1 cellular context compared by ENCODE assay signal in the genomic region with DNA sequence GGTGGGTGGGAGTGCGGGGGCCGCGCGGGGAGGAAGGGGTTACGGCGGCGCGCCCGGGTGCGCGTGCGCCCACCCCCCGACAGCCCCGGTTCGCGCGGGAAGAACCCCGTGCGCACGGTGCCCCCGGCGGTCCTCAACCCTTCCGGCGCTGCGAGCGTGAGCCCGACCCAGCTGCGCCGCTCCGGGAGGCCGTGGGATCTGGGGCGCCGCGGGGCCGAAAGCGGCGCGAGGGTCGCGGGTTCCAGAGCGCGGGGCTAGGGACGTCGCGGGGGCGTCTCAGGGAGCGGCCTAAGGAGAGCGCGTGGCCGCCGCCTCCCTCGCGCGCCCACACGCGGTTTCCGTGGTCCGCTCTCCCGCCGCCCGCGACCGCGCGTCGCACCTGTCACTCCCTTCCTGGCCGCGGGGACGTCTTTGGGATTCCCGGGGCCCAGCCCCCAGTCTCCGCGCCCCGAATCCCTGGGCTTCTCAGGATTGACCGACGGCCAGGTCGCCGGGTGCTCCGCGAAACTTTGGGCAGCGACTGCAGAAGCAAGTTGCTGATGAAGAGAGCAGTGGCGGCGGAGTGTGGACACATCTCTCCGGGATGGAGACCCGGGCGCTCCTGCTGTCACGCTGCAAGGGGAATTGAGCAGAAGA.
TF ChIP-seq lines count a peak whose summit lies in the region.

No MANE protein-coding gene starts in this region.

TF ChIP-seq in GM12878, 131 proteins besides CTCF, POLR2A, EP300 and RAD21 (continued from another document):
- TF ChIP-seq, protein P1, sequence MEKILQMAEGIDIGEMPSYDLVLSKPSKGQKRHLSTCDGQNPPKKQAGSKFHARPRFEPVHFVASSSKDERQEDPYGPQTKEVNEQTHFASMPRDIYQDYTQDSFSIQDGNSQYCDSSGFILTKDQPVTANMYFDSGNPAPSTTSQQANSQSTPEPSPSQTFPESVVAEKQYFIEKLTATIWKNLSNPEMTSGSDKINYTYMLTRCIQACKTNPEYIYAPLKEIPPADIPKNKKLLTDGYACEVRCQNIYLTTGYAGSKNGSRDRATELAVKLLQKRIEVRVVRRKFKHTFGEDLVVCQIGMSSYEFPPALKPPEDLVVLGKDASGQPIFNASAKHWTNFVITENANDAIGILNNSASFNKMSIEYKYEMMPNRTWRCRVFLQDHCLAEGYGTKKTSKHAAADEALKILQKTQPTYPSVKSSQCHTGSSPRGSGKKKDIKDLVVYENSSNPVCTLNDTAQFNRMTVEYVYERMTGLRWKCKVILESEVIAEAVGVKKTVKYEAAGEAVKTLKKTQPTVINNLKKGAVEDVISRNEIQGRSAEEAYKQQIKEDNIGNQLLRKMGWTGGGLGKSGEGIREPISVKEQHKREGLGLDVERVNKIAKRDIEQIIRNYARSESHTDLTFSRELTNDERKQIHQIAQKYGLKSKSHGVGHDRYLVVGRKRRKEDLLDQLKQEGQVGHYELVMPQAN (conservative IDR thresholded peaks at IDR 0.05), result no peak; the same call in 1 of the 2 replicates
- TF ChIP-seq STAT3 (IDR thresholded peaks at IDR 0.05; ENCODE audit: low read depth, low read length) (no peak), NFYA (IDR thresholded peaks at IDR 0.05; ENCODE audit: borderline replicate concordance, low read depth, low read length) (no peak), GABPA (IDR thresholded peaks at IDR 0.05; ENCODE audit: low read depth) (no peak), CHD4 (IDR thresholded peaks at IDR 0.05) (no peak), NRF1 (conservative IDR thresholded peaks at IDR 0.05; ENCODE audit: low read depth, low read length) (no peak), FOXM1 (IDR thresholded peaks at IDR 0.05; ENCODE audit: low read depth, low read length) (no peak), ZSCAN29 (IDR thresholded peaks at IDR 0.05) (peak; percentile 40; the same call in 1 of the 2 replicates), ASH2L (IDR thresholded peaks at IDR 0.05; ENCODE audit: borderline replicate concordance, low read depth) (no peak), MEF2A (IDR thresholded peaks at IDR 0.05; ENCODE audit: insufficient read depth, low read depth, low read length) (no peak), NR2C2 (IDR thresholded peaks at IDR 0.05; ENCODE audit: borderline replicate concordance, control insufficient read depth, insufficient read length, low read depth) (no peak), KAT2A (conservative IDR thresholded peaks at IDR 0.05; ENCODE audit: control insufficient read depth, low read depth, low read length) (no peak), ZNF207 (IDR thresholded peaks at IDR 0.05; ENCODE audit: borderline replicate concordance) (peak; percentile 54; the same call in 1 of the 2 replicates), FOXK2 (IDR thresholded peaks at IDR 0.05) (no peak), DPF2 (IDR thresholded peaks at IDR 0.05) (peak; percentile 91)
- TF ChIP-seq, protein P2, sequence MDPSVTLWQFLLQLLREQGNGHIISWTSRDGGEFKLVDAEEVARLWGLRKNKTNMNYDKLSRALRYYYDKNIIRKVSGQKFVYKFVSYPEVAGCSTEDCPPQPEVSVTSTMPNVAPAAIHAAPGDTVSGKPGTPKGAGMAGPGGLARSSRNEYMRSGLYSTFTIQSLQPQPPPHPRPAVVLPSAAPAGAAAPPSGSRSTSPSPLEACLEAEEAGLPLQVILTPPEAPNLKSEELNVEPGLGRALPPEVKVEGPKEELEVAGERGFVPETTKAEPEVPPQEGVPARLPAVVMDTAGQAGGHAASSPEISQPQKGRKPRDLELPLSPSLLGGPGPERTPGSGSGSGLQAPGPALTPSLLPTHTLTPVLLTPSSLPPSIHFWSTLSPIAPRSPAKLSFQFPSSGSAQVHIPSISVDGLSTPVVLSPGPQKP (IDR thresholded peaks at IDR 0.05; ENCODE audit: low read depth, low read length), result no peak
- TF ChIP-seq, protein P3, sequence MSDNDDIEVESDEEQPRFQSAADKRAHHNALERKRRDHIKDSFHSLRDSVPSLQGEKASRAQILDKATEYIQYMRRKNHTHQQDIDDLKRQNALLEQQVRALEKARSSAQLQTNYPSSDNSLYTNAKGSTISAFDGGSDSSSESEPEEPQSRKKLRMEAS (IDR thresholded peaks at IDR 0.05; ENCODE audit: low read depth, low read length), result no peak
- TF ChIP-seq, protein P4, sequence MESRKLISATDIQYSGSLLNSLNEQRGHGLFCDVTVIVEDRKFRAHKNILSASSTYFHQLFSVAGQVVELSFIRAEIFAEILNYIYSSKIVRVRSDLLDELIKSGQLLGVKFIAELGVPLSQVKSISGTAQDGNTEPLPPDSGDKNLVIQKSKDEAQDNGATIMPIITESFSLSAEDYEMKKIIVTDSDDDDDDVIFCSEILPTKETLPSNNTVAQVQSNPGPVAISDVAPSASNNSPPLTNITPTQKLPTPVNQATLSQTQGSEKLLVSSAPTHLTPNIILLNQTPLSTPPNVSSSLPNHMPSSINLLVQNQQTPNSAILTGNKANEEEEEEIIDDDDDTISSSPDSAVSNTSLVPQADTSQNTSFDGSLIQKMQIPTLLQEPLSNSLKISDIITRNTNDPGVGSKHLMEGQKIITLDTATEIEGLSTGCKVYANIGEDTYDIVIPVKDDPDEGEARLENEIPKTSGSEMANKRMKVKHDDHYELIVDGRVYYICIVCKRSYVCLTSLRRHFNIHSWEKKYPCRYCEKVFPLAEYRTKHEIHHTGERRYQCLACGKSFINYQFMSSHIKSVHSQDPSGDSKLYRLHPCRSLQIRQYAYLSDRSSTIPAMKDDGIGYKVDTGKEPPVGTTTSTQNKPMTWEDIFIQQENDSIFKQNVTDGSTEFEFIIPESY (IDR thresholded peaks at IDR 0.05), result no peak
- TF ChIP-seq, protein P5, sequence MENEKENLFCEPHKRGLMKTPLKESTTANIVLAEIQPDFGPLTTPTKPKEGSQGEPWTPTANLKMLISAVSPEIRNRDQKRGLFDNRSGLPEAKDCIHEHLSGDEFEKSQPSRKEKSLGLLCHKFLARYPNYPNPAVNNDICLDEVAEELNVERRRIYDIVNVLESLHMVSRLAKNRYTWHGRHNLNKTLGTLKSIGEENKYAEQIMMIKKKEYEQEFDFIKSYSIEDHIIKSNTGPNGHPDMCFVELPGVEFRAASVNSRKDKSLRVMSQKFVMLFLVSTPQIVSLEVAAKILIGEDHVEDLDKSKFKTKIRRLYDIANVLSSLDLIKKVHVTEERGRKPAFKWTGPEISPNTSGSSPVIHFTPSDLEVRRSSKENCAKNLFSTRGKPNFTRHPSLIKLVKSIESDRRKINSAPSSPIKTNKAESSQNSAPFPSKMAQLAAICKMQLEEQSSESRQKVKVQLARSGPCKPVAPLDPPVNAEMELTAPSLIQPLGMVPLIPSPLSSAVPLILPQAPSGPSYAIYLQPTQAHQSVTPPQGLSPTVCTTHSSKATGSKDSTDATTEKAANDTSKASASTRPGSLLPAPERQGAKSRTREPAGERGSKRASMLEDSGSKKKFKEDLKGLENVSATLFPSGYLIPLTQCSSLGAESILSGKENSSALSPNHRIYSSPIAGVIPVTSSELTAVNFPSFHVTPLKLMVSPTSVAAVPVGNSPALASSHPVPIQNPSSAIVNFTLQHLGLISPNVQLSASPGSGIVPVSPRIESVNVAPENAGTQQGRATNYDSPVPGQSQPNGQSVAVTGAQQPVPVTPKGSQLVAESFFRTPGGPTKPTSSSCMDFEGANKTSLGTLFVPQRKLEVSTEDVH (IDR thresholded peaks at IDR 0.05; ENCODE audit: low read depth, partially characterized antibody), result no peak
